In the genomic region with DNA sequence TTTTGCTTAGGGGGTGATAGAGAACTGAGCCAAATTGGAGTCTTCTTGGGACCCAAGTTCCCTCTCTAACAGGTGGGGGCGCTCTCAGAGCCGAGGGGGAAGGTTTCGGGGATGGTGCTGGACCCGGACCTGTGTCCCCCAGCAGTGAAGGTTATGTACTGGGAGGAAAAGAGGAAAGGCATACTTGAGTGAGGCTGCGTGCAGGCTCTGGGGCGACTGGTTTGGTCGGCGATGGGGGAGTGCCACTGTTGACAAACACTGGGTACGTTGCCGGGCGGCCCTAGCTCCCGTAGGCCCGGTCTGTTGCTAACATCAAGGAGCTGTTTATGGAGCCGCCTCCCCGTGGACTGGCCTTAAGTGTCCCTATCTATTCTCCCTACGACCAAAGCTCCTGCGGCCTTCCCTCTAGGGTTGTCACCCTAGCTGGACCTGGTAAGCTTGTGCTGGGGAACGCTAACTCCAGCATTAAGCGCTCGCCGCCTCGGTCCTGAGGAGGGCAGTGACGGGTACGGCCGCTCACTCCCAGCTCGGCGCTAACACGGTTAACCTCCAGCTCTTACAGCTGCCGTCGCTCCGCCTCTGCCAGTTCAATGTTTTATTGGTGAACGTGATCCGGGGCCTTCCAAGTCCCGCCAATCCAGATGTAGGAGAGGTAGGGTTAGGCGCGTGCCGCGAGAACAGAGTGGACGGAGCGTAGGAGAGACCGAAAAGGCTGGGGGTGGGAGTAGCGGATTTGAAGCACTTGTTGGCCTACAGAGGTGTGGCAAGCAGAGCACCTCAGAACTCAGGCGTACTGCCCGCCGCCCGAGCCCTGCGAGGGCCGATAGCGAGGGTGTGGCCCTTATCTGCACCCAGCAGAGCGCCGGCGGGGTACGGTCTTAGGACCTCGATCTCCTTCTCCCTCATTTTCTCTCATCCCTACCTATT, we compare ENCODE assay signal across 1 cellular context.
TF ChIP-seq lines count a peak whose summit lies in the region.

TSS of gene PPOX (plus strand) at position 685 of the 927 bp plus-strand sequence. CDS start 422 bp downstream, outside the sequence.

TF ChIP-seq in GM23338, 12 proteins besides CTCF, POLR2A, EP300 and RAD21:
- TF ChIP-seq ZNF331 (CRISPR knock-in tag; IDR thresholded peaks at IDR 0.05; ENCODE audit: low read depth), result no peak
- no peak for TF ChIP-seq EZH2phosphoT487 (IDR thresholded peaks at IDR 0.05; ENCODE audit: unreplicated experiment)
- TF ChIP-seq ETS1 (IDR thresholded peaks at IDR 0.05), result peak; percentile 74
- peak; percentile 68 for TF ChIP-seq POLR2AphosphoS5 (IDR thresholded peaks at IDR 0.05; ENCODE audit: low read depth)
